ENCODE assay signal across 8 cellular contexts in the genomic region with DNA sequence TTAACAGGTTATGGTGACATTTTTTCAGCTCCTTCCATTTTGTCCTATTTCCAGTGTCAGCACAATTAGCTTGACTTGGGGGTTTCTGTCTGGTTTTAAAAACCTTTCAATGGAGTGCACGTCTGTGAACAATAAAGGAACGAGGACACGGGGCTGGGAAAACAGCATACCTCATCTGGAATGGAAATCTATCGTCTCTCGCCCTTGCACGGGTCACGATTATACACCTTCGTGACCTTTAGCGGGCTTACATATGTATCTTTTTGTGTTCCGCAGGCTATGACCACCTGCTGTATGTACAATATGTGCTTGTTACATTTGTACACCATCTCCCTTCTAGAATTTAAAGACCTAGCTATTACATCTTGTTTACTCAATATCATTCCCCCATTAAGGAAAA. TPM values are rescaled to one million over a fixed set of nuclear protein-coding genes. Genes with fewer than 3 reads are reported as not detected.
DNase-seq lines count a peak whose midpoint lies in the region; ATAC-seq and TF ChIP-seq lines count a peak whose summit lies in the region.

No MANE protein-coding gene starts in this region.

- peaks cover 0 to 9% (median 0%) of the 10 kb centered on the region in 9 donors for H3K36me3 ChIP-seq in heart right ventricle
- peaks cover 0 to 4% of the 10 kb centered on the region in 2 donors for H3K36me3 ChIP-seq in adrenal gland (replicated peaks in 1 of 2)
- H3K36me3 ChIP-seq in urinary bladder (ENCODE audit: insufficient read depth) = no peaks in the 10 kb centered on the region

- TF ChIP-seq CTCF in heart right ventricle (IDR thresholded peaks at IDR 0.05) = no peak
- no peak for TF ChIP-seq CTCF in adrenal gland (IDR thresholded peaks at IDR 0.05)

- H3K4me3 Mint-ChIP-seq in memory B cell = peak overlapping the region; percentile 83

- peaks cover 42% of the 10 kb centered on the region for H3K4me1 Mint-ChIP-seq in memory B cell

- H3K27me3 Mint-ChIP-seq in memory B cell = no peaks in the 10 kb centered on the region

- H3K4me1 ChIP-seq in heart right ventricle = peaks cover 17 to 82% (median 69%) of the 10 kb centered on the region in 9 donors
- peaks cover 5 to 48% of the 10 kb centered on the region in 2 donors for H3K4me1 ChIP-seq in adrenal gland (replicated peaks in 1 of 2)
- H3K4me1 ChIP-seq in urinary bladder (ENCODE audit: insufficient read depth) = no peaks in the 10 kb centered on the region

- ATAC-seq in heart right ventricle (no peak), memory B cell (ENCODE audit: low read depth) (no peak), HG02571 (IDR thresholded peaks at IDR 0.05; ENCODE audit: unreplicated experiment) (no peak)

- no peaks in the 10 kb centered on the region for H3K9me3 ChIP-seq in heart right ventricle
- no peaks in the 10 kb centered on the region for H3K9me3 ChIP-seq in adrenal gland (replicated peaks in 1 of 3)

- peaks cover 18% of the 10 kb centered on the region for H3K36me3 Mint-ChIP-seq in memory B cell

- H3K27ac ChIP-seq in heart right ventricle (peak overlapping the region; percentile 88 to 100 (median 98)), adrenal gland (peak overlapping the region in 3 of 5 donors; percentile 18 to 91 (median 70)), urinary bladder (ENCODE audit: low read depth) (peak overlapping the region; percentile 97)

- H3K4me3 ChIP-seq in heart right ventricle = peak overlapping the region; percentile 26 to 68 (median 58)
- H3K4me3 ChIP-seq in adrenal gland = peak overlapping the region in 1 of 4 donors; percentile 61
- no peak overlapping the region for H3K4me3 ChIP-seq in urinary bladder (ENCODE audit: low read depth, low read length)

- no peaks in the 10 kb centered on the region for H3K9me3 Mint-ChIP-seq in memory B cell

- no peaks in the 10 kb centered on the region for H3K27me3 ChIP-seq in heart right ventricle
- H3K27me3 ChIP-seq in adrenal gland = no peaks in the 10 kb centered on the region

- DNase-seq in heart right ventricle (no peak), cardiac septum (ENCODE audit: low spot score) (no peak), adrenal gland (no peak), memory B cell (ENCODE audit: low spot score in 2 of 2) (no peak), NCI-H1694 treated with DMSO at 0.1 percent for 48 hours (lab: John Stamatoyannopoulos, UW) (no peak), SIG-M5 (lab: John Stamatoyannopoulos, UW) (no peak)

- H3K27ac Mint-ChIP-seq in memory B cell = peak overlapping the region; percentile 97

- WGBS in heart right ventricle, 2 donors = 64 to 68% methylated on average over 10 of the region's 10 CpGs
- 92 to 95% (median 93%) methylated on average over 10 of the region's 10 CpGs for WGBS in adrenal gland, 4 donors
- 71% methylated on average over 10 of the region's 10 CpGs for WGBS in urinary bladder

- no peak for TF ChIP-seq POLR2A in adrenal gland (IDR thresholded peaks at IDR 0.05)

- intact Hi-C loops in heart right ventricle (cut with DNase I) = loop anchor here in 4 of 10 donors (5.0 to 10.0 kb wide), 6 partner anchors 50 to 192 kb away; no protein-coding TSS in a partner anchor
- intact Hi-C loops in cardiac septum (cut with DNase I) = loop anchor here (5.0 kb wide), 1 partner anchor 75 kb away; no protein-coding TSS in a partner anchor
- intact Hi-C loops in adrenal gland (cut with DNase I) = no loop called here

RNA-seq across cellular contexts. Expression of gene ZNF532, which starts 2.3 kb away (rescaled TPM):
- 10 to 100 TPM; 53.4 to 71.4 (median 66.8) TPM for total RNA-seq in heart right ventricle
- polyA plus RNA-seq in heart right ventricle = 10 to 100 TPM; 13.8 to 26.0 TPM
- total RNA-seq in cardiac septum = 71.8 TPM
- total RNA-seq in adrenal gland = 10 to 100 TPM; 14.8 to 34.8 (median 24.7) TPM
- polyA plus RNA-seq in adrenal gland = 10 to 100 TPM; 11.6 to 17.3 (median 15.8) TPM
- 105 TPM for total RNA-seq in urinary bladder
- 53.8 TPM for polyA plus RNA-seq in urinary bladder
